ENCODE assay signal across 10 cellular contexts in genomic region chr3:59839810-59840515, GRCh38.
A peak's percentile ranks its signal among the peaks of the same experiment; 100 is the strongest.
DNase-seq lines count a peak whose midpoint lies in the region; ATAC-seq and TF ChIP-seq lines count a peak whose summit lies in the region.
"Had no signal": no experiment of that assay in that cellular context is flagged by ENCODE, and none has a peak within 500 bp of the region (broad histone marks: within the 10 kb centered on the region; RNA-seq: fewer than 3 reads in every experiment).

No MANE protein-coding gene starts in this region.

- TF ChIP-seq CTCF in OCI-LY7 (conservative IDR thresholded peaks at IDR 0.05; ENCODE audit: low read length), result no peak

- peaks cover 15% of the 10 kb centered on the region for H3K4me1 ChIP-seq in OCI-LY7 (ENCODE audit: insufficient read depth, low read length, poor library complexity, severe bottlenecking)

- H4K20me1 ChIP-seq in OCI-LY7 (ENCODE audit: insufficient read depth, low read length), result no peaks in the 10 kb centered on the region

- CTCF ChIA-PET in OCI-LY7 (lab: Charles Lee; ENCODE audit: unreplicated experiment), result no interaction called here

- peak; percentile 90 for ATAC-seq in GM19035 (IDR thresholded peaks at IDR 0.05; ENCODE audit: unreplicated experiment)
- peak; percentile 70 for ATAC-seq in HG02970 (IDR thresholded peaks at IDR 0.05; ENCODE audit: low FRiP score, unreplicated experiment)

- no peaks in the 10 kb centered on the region for H3K36me3 ChIP-seq in OCI-LY7 (ENCODE audit: insufficient read depth, low read length)
- H3K36me3 ChIP-seq: cardiac muscle cell had no signal

- peak overlapping the region; percentile 27 for H3K27ac ChIP-seq in OCI-LY7 (ENCODE audit: low read depth, low read length, poor library complexity, severe bottlenecking)
- H3K27ac ChIP-seq: cardiac muscle cell had no signal

- H3K4me2 ChIP-seq in OCI-LY7 (ENCODE audit: low read length), result peak overlapping the region; percentile 33; the same call in 1 of the 2 replicates

- no TSS peak for BruUV-seq in OCI-LY7 (replicated peaks; lab: Mats Ljungman, UMichigan)

- H2AFZ ChIP-seq in OCI-LY7 (ENCODE audit: low read length), result no peak overlapping the region

- POLR2A ChIA-PET in OCI-LY7 (lab: Charles Lee), result interaction anchor here (0.7 to 1.6 kb wide), 2 partner anchors 10 to 606 kb away, joined by 4 to 8 read pairs; no protein-coding TSS in a partner anchor

- peak; percentile 60 for DNase-seq in CD1c-positive myeloid dendritic cell (ENCODE audit: extremely low spot score)
- peak; percentile 23 for DNase-seq in OCI-LY7 (ENCODE audit: low spot score)
- DNase-seq in cardiac septum (ENCODE audit: low spot score), result no peak
- no peak for DNase-seq in NCI-H1694 treated with DMSO at 0.1 percent for 48 hours (lab: John Stamatoyannopoulos, UW)
- no peak for DNase-seq in SW 1271 (lab: John Stamatoyannopoulos, UW)
- DNase-seq in EL, result no peak

- no peak overlapping the region for H3K4me3 ChIP-seq in OCI-LY7 (ENCODE audit: low read depth, low read length, poor library complexity, severe bottlenecking)
- H3K4me3 ChIP-seq: cardiac muscle cell, skin epidermis had no signal

- no peaks in the 10 kb centered on the region for H3K9me3 ChIP-seq in OCI-LY7 (ENCODE audit: low read length)

- H3K79me2 ChIP-seq in OCI-LY7 (ENCODE audit: insufficient read depth, low read depth, low read length), result no peaks in the 10 kb centered on the region

- intact Hi-C loops in OCI-LY7 (cut with micrococcal nuclease; ENCODE audit: unreplicated experiment) (loop anchor here (5.0 to 10.0 kb wide), 2 partner anchors 242 to 385 kb away; no protein-coding TSS in a partner anchor), cardiac septum (cut with DNase I) (no loop called here)

- H3K9me2 ChIP-seq in OCI-LY7 (ENCODE audit: insufficient read depth, low read length), result no peaks in the 10 kb centered on the region

Comparison
In these comparisons a context has a peak if more than half of its experiments do, and no peak if none do; other contexts are left out.
1. DNase-seq: peak in CD1c-positive myeloid dendritic cell (single experiment) and OCI-LY7 (single experiment); none in cardiac septum (single experiment), NCI-H1694 treated with DMSO at 0.1 percent for 48 hours (single experiment), SW 1271 (0 of 2) and EL (single experiment).